Comparison of ENCODE assay signal across 2 cellular contexts in genomic region chr22:35306350-35306967, GRCh38.
TF ChIP-seq lines count a peak whose summit lies in the region.

No MANE protein-coding gene starts in this region.

TF ChIP-seq in IMR-90, 13 proteins besides CTCF, POLR2A, EP300 and RAD21:
- TF ChIP-seq FOS (IDR thresholded peaks at IDR 0.05; ENCODE audit: low read depth, low read length) = no peak
- TF ChIP-seq NFE2L2 (IDR thresholded peaks at IDR 0.05; ENCODE audit: low read depth, low read length) = no peak
- no peak for TF ChIP-seq CHD1 (IDR thresholded peaks at IDR 0.05; ENCODE audit: low read depth, low read length)
- TF ChIP-seq MAFK (IDR thresholded peaks at IDR 0.05; ENCODE audit: low read depth, low read length) = no peak
- TF ChIP-seq BHLHE40 (IDR thresholded peaks at IDR 0.05; ENCODE audit: low read depth, low read length) = no peak
- no peak for TF ChIP-seq CEBPB (IDR thresholded peaks at IDR 0.05; ENCODE audit: low read depth, low read length)
- TF ChIP-seq RFX5 (IDR thresholded peaks at IDR 0.05; ENCODE audit: low read depth, low read length) = no peak
- no peak for TF ChIP-seq MAZ (IDR thresholded peaks at IDR 0.05; ENCODE audit: borderline replicate concordance, low read depth, low read length)
- no peak for TF ChIP-seq ELK1 (IDR thresholded peaks at IDR 0.05; ENCODE audit: borderline replicate concordance, low read depth, low read length)
- TF ChIP-seq MXI1 (IDR thresholded peaks at IDR 0.05; ENCODE audit: borderline replicate concordance, low read depth, low read length) = no peak
- no peak for TF ChIP-seq RCOR1 (IDR thresholded peaks at IDR 0.05; ENCODE audit: insufficient replicate concordance, low read length)
- TF ChIP-seq USF2 (IDR thresholded peaks at IDR 0.05; ENCODE audit: low read depth, low read length) = no peak
- no peak for TF ChIP-seq SMC3 (IDR thresholded peaks at IDR 0.05; ENCODE audit: low read depth, low read length)

TF ChIP-seq in endothelial cell of umbilical vein, 7 proteins besides CTCF, POLR2A, EP300 and RAD21:
- TF ChIP-seq GATA2 (IDR thresholded peaks at IDR 0.05; ENCODE audit: insufficient read depth, insufficient read length, low read depth, low read length) (peak; percentile 75), MAX (IDR thresholded peaks at IDR 0.05; ENCODE audit: insufficient read depth, insufficient read length) (no peak), JUN (IDR thresholded peaks at IDR 0.05; ENCODE audit: borderline replicate concordance, insufficient read depth, insufficient read length, low read depth) (peak; percentile 49), MYC (IDR thresholded peaks at IDR 0.05; ENCODE audit: low read depth, low read length) (no peak), POLR2AphosphoS5 (IDR thresholded peaks at IDR 0.05; ENCODE audit: insufficient read depth, low read depth, low read length) (peak; percentile 86), EZH2 (IDR thresholded peaks at IDR 0.05; ENCODE audit: borderline replicate concordance, low read depth, low read length, severe bottlenecking) (no peak), FOS (IDR thresholded peaks at IDR 0.05; ENCODE audit: borderline replicate concordance, insufficient read depth, low read length) (no peak)
